ENCODE assay signal across 11 cellular contexts in genomic region chr3:47661121-47661752, GRCh38.
DNase-seq lines count a peak whose midpoint lies in the region; ATAC-seq and TF ChIP-seq lines count a peak whose summit lies in the region.
"Had no signal": no experiment of that assay in that cellular context is flagged by ENCODE, and none has a peak within 500 bp of the region (broad histone marks: within the 10 kb centered on the region; RNA-seq: fewer than 3 reads in every experiment).

No MANE protein-coding gene starts in this region.

- H3K27me3 ChIP-seq in cardiac muscle cell (no peaks in the 10 kb centered on the region), left ventricle myocardium inferior (ENCODE audit: low read depth) (no peaks in the 10 kb centered on the region), foreskin keratinocyte (no peaks in the 10 kb centered on the region), uterus (no peaks in the 10 kb centered on the region)
- H3K27me3 ChIP-seq: BLaER1 had no signal

- no peak overlapping the region for H3K4me3 ChIP-seq in cardiac muscle cell
- no peak overlapping the region for H3K4me3 ChIP-seq in left ventricle myocardium inferior
- no peak overlapping the region for H3K4me3 ChIP-seq in uterus
- H3K4me3 ChIP-seq: BLaER1 had no signal

- TF ChIP-seq CTCF in cardiac muscle cell (IDR thresholded peaks at IDR 0.05; ENCODE audit: low read depth, low read length) (no peak), left ventricle myocardium inferior (IDR thresholded peaks at IDR 0.05; ENCODE audit: borderline replicate concordance) (no peak), VCaP (conservative IDR thresholded peaks at IDR 0.05) (no peak), foreskin keratinocyte (conservative IDR thresholded peaks at IDR 0.05) (no peak), uterus (IDR thresholded peaks at IDR 0.05) (no peak)

- peak in 1 of 2 donors; percentile 55 for DNase-seq in cardiac muscle cell (ENCODE audit: low read depth in 1 of 2, low spot score in 1 of 2)
- no peak for DNase-seq in left ventricle myocardium inferior
- peak in 1 of 2 donors; percentile 22 for DNase-seq in foreskin keratinocyte
- DNase-seq in uterus = peak; percentile 20 to 23
- no peak for DNase-seq in stimulated activated CD4-positive, alpha-beta T cell treated with anti-CD3 and anti-CD28 coated beads, Interleukin-12 subunit alpha, Interleukin-12 subunit beta, amount 100 ng/mL, for 4 hours
- no peak for DNase-seq in T-helper 1 cell
- DNase-seq in activated naive CD4-positive, alpha-beta T cell (lab: John Stamatoyannopoulos, UW) = no peak
- DNase-seq: cerebellar nuclear complex, T-helper 2 cell had no signal

- peak; percentile 63 for ATAC-seq in foreskin keratinocyte

- H3K4me1 ChIP-seq in cardiac muscle cell (ENCODE audit: low read depth) (no peaks in the 10 kb centered on the region), left ventricle myocardium inferior (no peaks in the 10 kb centered on the region), foreskin keratinocyte (peaks cover 13% of the 10 kb centered on the region), uterus (no peaks in the 10 kb centered on the region)

- intact Hi-C loops in left ventricle myocardium inferior (cut with micrococcal nuclease) = no loop called here
- intact Hi-C loops in uterus (cut with DNase I; ENCODE audit: low total_unique reads) = no loop called here

- H3K27ac ChIP-seq in cardiac muscle cell (peak overlapping the region; percentile 26), left ventricle myocardium inferior (replicated peaks) (no peak overlapping the region), VCaP (peak overlapping the region; percentile 40), foreskin keratinocyte (no peak overlapping the region), uterus (no peak overlapping the region)
- H3K27ac ChIP-seq: BLaER1 had no signal

- H3K9me3 ChIP-seq in cardiac muscle cell (ENCODE audit: low read depth) (no peaks in the 10 kb centered on the region), left ventricle myocardium inferior (replicated peaks) (peaks cover 9% of the 10 kb centered on the region), uterus (no peaks in the 10 kb centered on the region)

- no peak for TF ChIP-seq POLR2A in uterus (IDR thresholded peaks at IDR 0.05)

- H3K36me3 ChIP-seq in cardiac muscle cell (peaks cover 31% of the 10 kb centered on the region), left ventricle myocardium inferior (peaks cover 43% of the 10 kb centered on the region), uterus (no peaks in the 10 kb centered on the region)

Comparison
In these comparisons a context has a peak if more than half of its experiments do, and no peak if none do; other contexts are left out.
1. H3K27ac ChIP-seq: peak in cardiac muscle cell (single experiment) and VCaP (single experiment); none in left ventricle myocardium inferior (single experiment), foreskin keratinocyte (single experiment) and uterus (0 of 2).
2. DNase-seq: peak in uterus (2 of 2); none in left ventricle myocardium inferior (single experiment), stimulated activated CD4-positive, alpha-beta T cell treated with anti-CD3 and anti-CD28 coated beads, Interleukin-12 subunit alpha, Interleukin-12 subunit beta, amount 100 ng/mL, for 4 hours (single experiment), T-helper 1 cell (0 of 5) and activated naive CD4-positive, alpha-beta T cell (0 of 4).